17 cellular contexts compared by ENCODE assay signal in the genomic region with DNA sequence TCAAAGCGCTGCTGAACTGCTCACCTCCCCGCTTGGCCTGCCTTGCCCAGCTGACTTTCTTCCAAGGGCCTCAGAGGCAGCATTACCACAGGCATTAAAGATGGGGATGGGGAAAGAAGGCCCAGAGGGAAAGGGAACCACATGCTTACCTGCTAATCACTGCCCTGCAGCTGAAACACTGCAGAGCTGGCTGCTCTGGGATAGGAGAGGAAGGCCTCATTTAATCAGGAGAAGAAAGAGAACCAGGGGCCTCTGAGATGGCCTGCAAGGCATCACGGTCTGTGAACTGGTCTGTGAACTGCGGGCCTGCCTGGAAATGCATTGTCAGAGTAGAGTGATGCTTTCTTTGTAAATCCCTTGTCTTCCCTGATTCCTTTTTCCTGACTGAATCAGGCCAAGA.
"Had no signal": no experiment of that assay in that cellular context is flagged by ENCODE, and none has a peak within 500 bp of the region (broad histone marks: within the 10 kb centered on the region; RNA-seq: fewer than 3 reads in every experiment).

No MANE protein-coding gene starts in this region.

- H3K4me3 Mint-ChIP-seq: activated naive CD8-positive, alpha-beta T cell treated with anti-CD3 and anti-CD28 coated beads for 36 hours; activated T-helper 1 cell treated with anti-CD3 and anti-CD28 coated beads, Interleukin-12 subunit alpha, Interleukin-12 subunit beta, Interleukin-2, Interleukin-4 antibody, amounts not matched to agents 30 ng/mL and 10 ng/mL and 1 ng/mL, durations not matched to agents 14 hours and 24 hours and 36 hours; central memory CD8-positive, alpha-beta T cell; effector memory CD8-positive, alpha-beta T cell; natural killer cell treated with Interleukin-12 subunit alpha and Interleukin-12 subunit beta and Interleukin-15 and Interleukin-18, amount 100 ng/mL, for 72 hours; T-cell had no signal

- H3K27me3 Mint-ChIP-seq: activated naive CD8-positive, alpha-beta T cell treated with anti-CD3 and anti-CD28 coated beads for 36 hours; central memory CD8-positive, alpha-beta T cell; effector memory CD8-positive, alpha-beta T cell; natural killer cell treated with Interleukin-12 subunit alpha and Interleukin-12 subunit beta and Interleukin-15 and Interleukin-18, amount 100 ng/mL, for 72 hours; T-cell had no signal

- H3K4me3 ChIP-seq: body of pancreas, heart left ventricle, stomach, thoracic aorta had no signal

- DNase-seq: activated CD4-positive, CD25-positive, alpha-beta regulatory T cell treated with anti-CD3 and anti-CD28 coated beads, Interleukin-2, amount 50 U/mL, for 72 hours; activated naive CD8-positive, alpha-beta T cell treated with anti-CD3 and anti-CD28 coated beads for 36 hours; amygdala; body of pancreas; effector memory CD8-positive, alpha-beta T cell; heart left ventricle; stimulated activated CD4-positive, alpha-beta T cell treated with anti-CD3 and anti-CD28 coated beads, Interleukin-1b, Interleukin-23, amount 100 ng/mL, for 48 hours; stomach; T-cell; T-helper 9 cell had no signal

- H3K9me3 Mint-ChIP-seq: activated naive CD8-positive, alpha-beta T cell treated with anti-CD3 and anti-CD28 coated beads for 36 hours; activated T-helper 1 cell treated with anti-CD3 and anti-CD28 coated beads, Interleukin-12 subunit alpha, Interleukin-12 subunit beta, Interleukin-2, Interleukin-4 antibody, amounts not matched to agents 30 ng/mL and 10 ng/mL and 1 ng/mL, durations not matched to agents 14 hours and 24 hours and 36 hours; central memory CD8-positive, alpha-beta T cell; effector memory CD8-positive, alpha-beta T cell; natural killer cell treated with Interleukin-12 subunit alpha and Interleukin-12 subunit beta and Interleukin-15 and Interleukin-18, amount 100 ng/mL, for 72 hours; T-cell had no signal

- H3K4me1 Mint-ChIP-seq: activated naive CD8-positive, alpha-beta T cell treated with anti-CD3 and anti-CD28 coated beads for 36 hours; central memory CD8-positive, alpha-beta T cell had no signal

- H3K9me3 ChIP-seq: body of pancreas, heart left ventricle, stomach, thoracic aorta had no signal

- FAIRE-seq: frontal cortex had no signal

- H3K27me3 ChIP-seq: body of pancreas, heart left ventricle, stomach had no signal

- H3K27ac Mint-ChIP-seq: activated naive CD8-positive, alpha-beta T cell treated with anti-CD3 and anti-CD28 coated beads for 36 hours; activated T-helper 1 cell treated with anti-CD3 and anti-CD28 coated beads, Interleukin-12 subunit alpha, Interleukin-12 subunit beta, Interleukin-2, Interleukin-4 antibody, amounts not matched to agents 30 ng/mL and 10 ng/mL and 1 ng/mL, durations not matched to agents 14 hours and 24 hours and 36 hours; effector memory CD8-positive, alpha-beta T cell; natural killer cell treated with Interleukin-12 subunit alpha and Interleukin-12 subunit beta and Interleukin-15 and Interleukin-18, amount 100 ng/mL, for 72 hours; T-cell had no signal

- H3K27ac ChIP-seq: body of pancreas, stomach, thoracic aorta had no signal

- ATAC-seq: body of pancreas; effector memory CD8-positive, alpha-beta T cell; heart left ventricle; left lobe of liver; natural killer cell treated with Interleukin-12 subunit alpha and Interleukin-12 subunit beta and Interleukin-15 and Interleukin-18, amount 100 ng/mL, for 72 hours; sciatic nerve; T-cell had no signal

- H3K4me1 ChIP-seq: body of pancreas had no signal
